ENCODE assay signal across 30 cellular contexts in genomic region chr11:94002226-94002625, GRCh38. TPM values are rescaled to one million over a fixed set of nuclear protein-coding genes. Genes with fewer than 3 reads are reported as not detected.
A peak's percentile ranks its signal among the peaks of the same experiment; 100 is the strongest.
DNase-seq lines count a peak whose midpoint lies in the region; ATAC-seq and TF ChIP-seq lines count a peak whose summit lies in the region.
"Had no signal": no experiment of that assay in that cellular context is flagged by ENCODE, and none has a peak within 500 bp of the region (broad histone marks: within the 10 kb centered on the region; RNA-seq: fewer than 3 reads in every experiment).

No MANE protein-coding gene starts in this region.

- BruUV-seq in A673 (replicated peaks; lab: Mats Ljungman, UMichigan), result no TSS peak

- WGBS in GM23248 (ENCODE audit: low coverage in 1 of 2, low lambda C conversion rate in 2 of 2, missing lambda C conversion rate in 2 of 2), 2 experiments, result 30 to 31% methylated on average over 2 of the region's 2 CpGs

- intact Hi-C loops in A673 (cut with micrococcal nuclease; ENCODE audit: unreplicated experiment), result no loop called here

- no peaks in the 10 kb centered on the region for H3F3A ChIP-seq in GM23248 (ENCODE audit: insufficient read depth)

- in situ Hi-C loops in GM23248 (cut with MboI), result no loop called here

- no peak for TF ChIP-seq CTCF in RWPE2 (IDR thresholded peaks at IDR 0.05; ENCODE audit: poor library complexity, severe bottlenecking)
- TF ChIP-seq CTCF in epithelial cell of esophagus (IDR thresholded peaks at IDR 0.05; ENCODE audit: insufficient read depth, low read depth, low read length, missing control alignments), result no peak
- TF ChIP-seq CTCF in A673 (conservative IDR thresholded peaks at IDR 0.05; ENCODE audit: low read depth, low read length), result no peak

- DNase-seq in GM23248 (peak; percentile 66), RWPE2 (ENCODE audit: low spot score) (no peak), epithelial cell of esophagus (ENCODE audit: low read depth) (peak; percentile 89), kidney tubule cell (ENCODE audit: low spot score) (peak; percentile 47), NK-92 (lab: John Stamatoyannopoulos, UW; ENCODE audit: unreplicated experiment) (no peak), A673 (ENCODE audit: low spot score) (no peak), A172 (ENCODE audit: low spot score) (no peak)
- DNase-seq: activated CD4-positive, alpha-beta T cell treated with anti-CD3 and anti-CD28 coated beads, Interleukin-2, amount 50 U/mL, for 1 hour; activated naive CD4-positive, alpha-beta T cell treated with Interleukin-2 at 50 U/mL for 16 hours; C1 segment of cervical spinal cord; caudate nucleus; COR-L47; DMS79; endodermal cell; mucosa of descending colon; NCI-H1105; NCI-H2029 treated with DMSO at 0.1 percent for 48 hours; NCI-H2227 treated with DMSO at 0.1 percent for 48 hours; NCI-H69; SJCRH30; small intestine; stimulated activated CD4-positive, alpha-beta T cell treated with anti-CD3 and anti-CD28 coated beads, Interleukin-2, amount 100 ng/mL, for 24 hours; trophoblast cell had no signal

- POLR2A ChIA-PET in A673 (lab: Charles Lee; ENCODE audit: low non-redundant PET), result no interaction called here

- no peak overlapping the region for H3K9ac ChIP-seq in GM23248

- ATAC-seq in RWPE2 (ENCODE audit: low read depth), result peak; percentile 95
- no peak for ATAC-seq in HG03457 (IDR thresholded peaks at IDR 0.05; ENCODE audit: unreplicated experiment)
- ATAC-seq: HCT116, mucosa of descending colon, WTC11 had no signal

- no peaks in the 10 kb centered on the region for H3K79me2 ChIP-seq in GM23248 (ENCODE audit: insufficient read depth)

- H3K4me1 ChIP-seq in GM23248 (ENCODE audit: insufficient read depth), result peaks cover 5% of the 10 kb centered on the region; the same call in 1 of the 2 replicates
- H3K4me1 ChIP-seq in RWPE2 (ENCODE audit: insufficient read depth, poor library complexity, severe bottlenecking), result peaks cover 5% of the 10 kb centered on the region
- H3K4me1 ChIP-seq in A673 (ENCODE audit: insufficient read depth, low read length, poor library complexity, severe bottlenecking), result no peaks in the 10 kb centered on the region
- H3K4me1 ChIP-seq: SJCRH30 had no signal

- H3K27me3 ChIP-seq in GM23248 (replicated peaks; ENCODE audit: insufficient read depth) (no peaks in the 10 kb centered on the region), RWPE2 (ENCODE audit: insufficient read depth, poor library complexity, severe bottlenecking) (no peaks in the 10 kb centered on the region), A673 (replicated peaks; ENCODE audit: insufficient read depth, low read depth, low read length, poor library complexity) (peaks cover 3% of the 10 kb centered on the region)
- H3K27me3 ChIP-seq: SJCRH30 had no signal

- no peak overlapping the region for H3K27ac ChIP-seq in GM23248
- no peak overlapping the region for H3K27ac ChIP-seq in RWPE2 (ENCODE audit: poor library complexity, severe bottlenecking)
- no peak overlapping the region for H3K27ac ChIP-seq in A673 (ENCODE audit: low read depth, low read length, poor library complexity, severe bottlenecking)
- H3K27ac ChIP-seq: SJCRH30 had no signal

- CTCF ChIA-PET in A673 (lab: Charles Lee), result interaction anchor here (0.8 kb wide), 1 partner anchor 107 kb away, joined by 3 read pairs; no protein-coding TSS in a partner anchor

- no peak overlapping the region for H3K4me3 ChIP-seq in GM23248
- H3K4me3 ChIP-seq in RWPE2 (ENCODE audit: severe bottlenecking), result no peak overlapping the region
- H3K4me3 ChIP-seq in epithelial cell of esophagus (ENCODE audit: low read length), result no peak overlapping the region
- no peak overlapping the region for H3K4me3 ChIP-seq in A673 (ENCODE audit: low read depth, low read length, poor library complexity, severe bottlenecking)
- H3K4me3 ChIP-seq: lung, mucosa of descending colon, SJCRH30 had no signal

- no peaks in the 10 kb centered on the region for H3K9me2 ChIP-seq in GM23248 (ENCODE audit: insufficient read depth)

- H3K36me3 ChIP-seq in GM23248 (ENCODE audit: low read depth) (no peaks in the 10 kb centered on the region), RWPE2 (ENCODE audit: low read depth) (no peaks in the 10 kb centered on the region), A673 (ENCODE audit: insufficient read depth, low read length, poor library complexity, severe bottlenecking) (no peaks in the 10 kb centered on the region)
- H3K36me3 ChIP-seq: SJCRH30 had no signal

- H2AFZ ChIP-seq in GM23248, result no peak overlapping the region

- H4K20me1 ChIP-seq in GM23248 (ENCODE audit: insufficient read depth), result no peaks in the 10 kb centered on the region

- H3K9me3 ChIP-seq in GM23248 (ENCODE audit: low read depth) (no peaks in the 10 kb centered on the region), RWPE2 (ENCODE audit: severe bottlenecking) (no peaks in the 10 kb centered on the region), A673 (ENCODE audit: low read depth, low read length, poor library complexity, severe bottlenecking) (no peaks in the 10 kb centered on the region)
- H3K9me3 ChIP-seq: mucosa of descending colon, SJCRH30 had no signal

- H3K4me2 ChIP-seq in GM23248 (ENCODE audit: unreplicated experiment), result no peak overlapping the region

RNA-seq across cellular contexts. Expression of gene HEPHL1, which starts 18.9 kb away (rescaled TPM):
- total RNA-seq in GM23248 (2014; rRNA removed; shearing (Covaris generic)), result not detected in 2 replicates
- not detected in 2 replicates for polyA plus RNA-seq in GM23248 (2016; fragmentation: Nextera tagmentation; extraction: Ambion mirVana)
- total RNA-seq in A673 (2021), result not detected in 2 replicates
- not detected in 2 replicates for total RNA-seq in A172 (2014; rRNA removed; shearing (Covaris generic))
- total RNA-seq: endodermal cell, kidney epithelial cell, lung, osteocyte, SJCRH30, subcutaneous adipose tissue had no signal
- polyA plus RNA-seq: lung, small intestine had no signal

Comparison
In these comparisons a context has a peak if more than half of its experiments do, and no peak if none do; other contexts are left out.
1. DNase-seq: peak in GM23248 (single experiment), epithelial cell of esophagus (single experiment) and kidney tubule cell (single experiment); none in RWPE2 (single experiment), NK-92 (single experiment), A673 (single experiment) and A172 (single experiment).